ENCODE assay signal across 8 cellular contexts in genomic region chr19:18294467-18294864, GRCh38. TPM values are rescaled to one million over a fixed set of nuclear protein-coding genes. Genes with fewer than 3 reads are reported as not detected.
DNase-seq lines count a peak whose midpoint lies in the region; ATAC-seq and TF ChIP-seq lines count a peak whose summit lies in the region.

No MANE protein-coding gene starts in this region.

- H3K4me1 Mint-ChIP-seq in natural killer cell treated with Interleukin-12 subunit alpha and Interleukin-12 subunit beta and Interleukin-15 and Interleukin-18, amount 100 ng/mL, for 72 hours (ENCODE audit: low read depth in 2 of 2) = peaks cover 49 to 59% of the 10 kb centered on the region in 2 donors

- DNase-seq in GM06990 (ENCODE audit: extremely low read depth, insufficient read length) (peak; percentile 62), T-helper 22 cell (ENCODE audit: low read depth) (peak; percentile 95), ascending aorta (ENCODE audit: low spot score in 2 of 2) (peak in 1 of 2 donors; percentile 73), GM03348 (ENCODE audit: low spot score) (no peak), cerebellar nuclear complex (lab: John Stamatoyannopoulos, UW) (no peak), H4 (ENCODE audit: low spot score) (no peak)
- peak; percentile 83 for DNase-seq in natural killer cell treated with Interleukin-12 subunit alpha and Interleukin-12 subunit beta and Interleukin-15 and Interleukin-18, amount 100 ng/mL, for 72 hours (ENCODE audit: low spot score)

- TF ChIP-seq CTCF in GM06990 (IDR thresholded peaks at IDR 0.05; ENCODE audit: insufficient read depth, low read length, poor library complexity, severe bottlenecking) = no peak
- TF ChIP-seq CTCF in ascending aorta (IDR thresholded peaks at IDR 0.05) = no peak

- peak overlapping the region; percentile 70 for H3K4me3 Mint-ChIP-seq in natural killer cell treated with Interleukin-12 subunit alpha and Interleukin-12 subunit beta and Interleukin-15 and Interleukin-18, amount 100 ng/mL, for 72 hours

- H3K27me3 ChIP-seq in GM06990 (replicated peaks; ENCODE audit: control insufficient read depth, insufficient read depth, low read length) = no peaks in the 10 kb centered on the region
- no peaks in the 10 kb centered on the region for H3K27me3 ChIP-seq in ascending aorta
- no peaks in the 10 kb centered on the region for H3K27me3 ChIP-seq in stomach smooth muscle (ENCODE audit: control insufficient read depth in 1 of 2, insufficient read depth in 2 of 2, low read length in 2 of 2)

- H3K27ac ChIP-seq in ascending aorta (peak overlapping the region; percentile 99), stomach smooth muscle (ENCODE audit: low read length) (peak overlapping the region; percentile 99)

- H3K36me3 ChIP-seq in GM06990 (ENCODE audit: control insufficient read depth, insufficient read depth, low read length) = no peaks in the 10 kb centered on the region
- H3K36me3 ChIP-seq in ascending aorta = no peaks in the 10 kb centered on the region
- no peaks in the 10 kb centered on the region for H3K36me3 ChIP-seq in stomach smooth muscle (ENCODE audit: control insufficient read depth in 2 of 2, insufficient read depth in 2 of 2, low read length in 2 of 2)

- peak overlapping the region; percentile 73 to 85 for H3K27ac Mint-ChIP-seq in natural killer cell treated with Interleukin-12 subunit alpha and Interleukin-12 subunit beta and Interleukin-15 and Interleukin-18, amount 100 ng/mL, for 72 hours

- intact Hi-C loops in ascending aorta (cut with DNase I) = loop anchor here (5.0 kb wide), 1 partner anchor 123 kb away; the partner anchor contains the start of gene SSBP4

- no peak overlapping the region for H3K4me3 ChIP-seq in GM06990 (replicated peaks; ENCODE audit: low read depth, low read length)
- H3K4me3 ChIP-seq in ascending aorta = no peak overlapping the region
- H3K4me3 ChIP-seq in stomach smooth muscle (ENCODE audit: low read length in 2 of 2) = no peak overlapping the region

- peaks cover 4 to 28% of the 10 kb centered on the region in 2 donors for H3K4me1 ChIP-seq in ascending aorta
- peaks cover 25% of the 10 kb centered on the region for H3K4me1 ChIP-seq in stomach smooth muscle (ENCODE audit: control insufficient read depth, insufficient read depth, low read length)

- H3K36me3 Mint-ChIP-seq in natural killer cell treated with Interleukin-12 subunit alpha and Interleukin-12 subunit beta and Interleukin-15 and Interleukin-18, amount 100 ng/mL, for 72 hours = peaks cover 6% of the 10 kb centered on the region

- peaks cover 6% of the 10 kb centered on the region for H3K9me3 Mint-ChIP-seq in natural killer cell treated with Interleukin-12 subunit alpha and Interleukin-12 subunit beta and Interleukin-15 and Interleukin-18, amount 100 ng/mL, for 72 hours

- H3K9ac ChIP-seq in stomach smooth muscle (ENCODE audit: low read length in 2 of 2) = no peak overlapping the region

- H3K9me3 ChIP-seq in ascending aorta (no peaks in the 10 kb centered on the region), stomach smooth muscle (ENCODE audit: control insufficient read depth in 2 of 2, low read length in 2 of 2) (peaks cover 0 to 3% of the 10 kb centered on the region in 2 donors)

- H3K27me3 Mint-ChIP-seq in natural killer cell treated with Interleukin-12 subunit alpha and Interleukin-12 subunit beta and Interleukin-15 and Interleukin-18, amount 100 ng/mL, for 72 hours = no peaks in the 10 kb centered on the region

- peak in 1 of 2 donors; percentile 34 for ATAC-seq in natural killer cell treated with Interleukin-12 subunit alpha and Interleukin-12 subunit beta and Interleukin-15 and Interleukin-18, amount 100 ng/mL, for 72 hours

RNA-seq across cellular contexts. Expression of gene JUND, which starts 13.0 kb away (rescaled TPM):
- total RNA-seq in ascending aorta = 3,570 TPM
- 100 to 1,000 TPM; 218 to 267 TPM for total RNA-seq in natural killer cell treated with Interleukin-12 subunit alpha and Interleukin-12 subunit beta and Interleukin-15 and Interleukin-18, amount 100 ng/mL, for 72 hours
- total RNA-seq in H4 (2014; rRNA removed; shearing (Covaris generic)) = 29.1 and 86.4 TPM in 2 replicates

RNA-seq across cellular contexts. Expression of gene IQCN, which starts 20.2 kb away (rescaled TPM):
- total RNA-seq in ascending aorta = 51.2 TPM
- total RNA-seq in natural killer cell treated with Interleukin-12 subunit alpha and Interleukin-12 subunit beta and Interleukin-15 and Interleukin-18, amount 100 ng/mL, for 72 hours = 1 to 10 TPM; 1.5 to 4.0 TPM
- total RNA-seq in H4 (2014; rRNA removed; shearing (Covaris generic)) = 0.62 and 1.0 TPM in 2 replicates

RNA-seq across cellular contexts. Expression of gene LSM4, which starts 28.4 kb away (rescaled TPM):
- 62.5 TPM for total RNA-seq in ascending aorta
- 100 to 1,000 TPM; 153 to 223 TPM for total RNA-seq in natural killer cell treated with Interleukin-12 subunit alpha and Interleukin-12 subunit beta and Interleukin-15 and Interleukin-18, amount 100 ng/mL, for 72 hours
- 349 and 397 TPM in 2 replicates for total RNA-seq in H4 (2014; rRNA removed; shearing (Covaris generic))

RNA-seq across cellular contexts. Expression of gene PGPEP1, which starts 45.9 kb away (rescaled TPM):
- 14.8 TPM for total RNA-seq in ascending aorta
- 10 to 100 TPM; 42.1 to 50.7 TPM for total RNA-seq in natural killer cell treated with Interleukin-12 subunit alpha and Interleukin-12 subunit beta and Interleukin-15 and Interleukin-18, amount 100 ng/mL, for 72 hours
- 2.9 and 12.1 TPM in 2 replicates for total RNA-seq in H4 (2014; rRNA removed; shearing (Covaris generic))

Comparison
In these comparisons a context has a peak if more than half of its experiments do, and no peak if none do; other contexts are left out.
1. DNase-seq: peak in GM06990 (single experiment), T-helper 22 cell (single experiment) and natural killer cell treated with Interleukin-12 subunit alpha and Interleukin-12 subunit beta and Interleukin-15 and Interleukin-18, amount 100 ng/mL, for 72 hours (single experiment); none in GM03348 (single experiment), cerebellar nuclear complex (0 of 2) and H4 (single experiment).
2. RNA of gene JUND, which starts 13.0 kb away (total RNA-seq): 3,570 TPM in ascending aorta (single experiment); 218 to 267 TPM in natural killer cell treated with Interleukin-12 subunit alpha and Interleukin-12 subunit beta and Interleukin-15 and Interleukin-18, amount 100 ng/mL, for 72 hours and 29.1 to 86.4 TPM in H4; every median in the first group is over 10 times any median in the second.
3. RNA of gene IQCN, which starts 20.2 kb away (total RNA-seq): 51.2 TPM in ascending aorta (single experiment); 1.5 to 4.0 TPM in natural killer cell treated with Interleukin-12 subunit alpha and Interleukin-12 subunit beta and Interleukin-15 and Interleukin-18, amount 100 ng/mL, for 72 hours and 0.62 to 1.0 TPM in H4; every median in the first group is over 10 times any median in the second.